ENCODE assay signal across 19 cellular contexts in genomic region chr3:42225486-42226363, GRCh38. TPM values are rescaled to one million over a fixed set of nuclear protein-coding genes. Genes with fewer than 3 reads are reported as not detected.
DNase-seq lines count a peak whose midpoint lies in the region; ATAC-seq, FAIRE-seq and TF ChIP-seq lines count a peak whose summit lies in the region.
"Had no signal": no experiment of that assay in that cellular context is flagged by ENCODE, and none has a peak within 500 bp of the region (broad histone marks: within the 10 kb centered on the region; RNA-seq: fewer than 3 reads in every experiment).

No MANE protein-coding gene starts in this region.

- no peak for DNase-seq in HFFc6
- DNase-seq in K562 (ENCODE audit: extremely low read depth in 1 of 4, low spot score in 3 of 4): no peak
- no peak for DNase-seq in memory B cell (ENCODE audit: low spot score in 2 of 2)
- DNase-seq in upper lobe of right lung: no peak
- DNase-seq in stimulated activated naive CD4-positive, alpha-beta T cell treated with Interleukin-2 at 50 U/mL for 16 hours (lab: John Stamatoyannopoulos, UW): no peak
- DNase-seq in left lobe of liver (ENCODE audit: low spot score): no peak
- no peak for DNase-seq in C1 segment of cervical spinal cord (lab: John Stamatoyannopoulos, UW)
- DNase-seq: AML-193, DMS 273 treated with DMSO at 0.1 percent for 48 hours, DND-41, NCI-H1105, NCI-H1694, NCI-H2081 treated with DMSO at 0.1 percent for 48 hours, NCI-H446 treated with DMSO at 0.1 percent for 48 hours, NCI-H69, Peyer's patch had no signal

- 83% methylated on average over 5 of the region's 5 CpGs for WGBS in K562 (ENCODE audit: insufficient coverage, low coverage, missing lambda C conversion rate)

- H3K4me3 Mint-ChIP-seq in HFFc6 (no peak overlapping the region), memory B cell (no peak overlapping the region)
- H3K4me3 Mint-ChIP-seq: CD14-positive monocyte had no signal

- H3K9me1 ChIP-seq in K562 (ENCODE audit: control insufficient read depth, insufficient read depth, low read length): no peaks in the 10 kb centered on the region

- POLR2A ChIA-PET in K562 (lab: Yijun Ruan, JAX): no interaction called here

- peaks cover 6% of the 10 kb centered on the region for H3K27me3 Mint-ChIP-seq in HFFc6 (ENCODE audit: insufficient read depth)
- no peaks in the 10 kb centered on the region for H3K27me3 Mint-ChIP-seq in memory B cell

- H3K4me3 ChIP-seq in K562 (no peak overlapping the region), upper lobe of right lung (no peak overlapping the region)
- H3K4me3 ChIP-seq: Peyer's patch had no signal

- no peaks in the 10 kb centered on the region for H3K79me2 ChIP-seq in K562 (ENCODE audit: control insufficient read depth, insufficient read depth, low read length)

- TF ChIP-seq RAD21 in K562 (CRISPR knock-in tag; conservative IDR thresholded peaks at IDR 0.05 in 1 of 2, IDR thresholded peaks at IDR 0.05 in 1 of 2): no peak

- intact Hi-C loops in K562 (cut with micrococcal nuclease) (no loop called here), upper lobe of right lung (cut with DNase I) (loop anchor here (10.0 kb wide), 1 partner anchor 219 kb away; no protein-coding TSS in a partner anchor)

- peaks cover 17% of the 10 kb centered on the region; the same call in 1 of the 3 replicates for H3K36me3 ChIP-seq in K562 (ENCODE audit: control insufficient read depth, insufficient read depth, low read length)
- peaks cover 27% of the 10 kb centered on the region for H3K36me3 ChIP-seq in upper lobe of right lung

- H3K27ac Mint-ChIP-seq in HFFc6 (peak overlapping the region; percentile 32; the same call in 1 of the 2 replicates), memory B cell (peak overlapping the region; percentile 60)
- H3K27ac Mint-ChIP-seq: CD14-positive monocyte had no signal

- BruUV-seq in K562 (replicated peaks; lab: Mats Ljungman, UMichigan): no TSS peak

- CTCF ChIA-PET in K562 (lab: Yijun Ruan, JAX; ENCODE audit: low intra/inter-chr PET ratio): no interaction called here

- H4K20me1 ChIP-seq in K562 (replicated peaks; ENCODE audit: control insufficient read depth, insufficient read depth, low read length): 0 out of 2 replicates have a peak, but pooled peaks cover 6% of the 10 kb centered on the region

- no peak for TF ChIP-seq EP300 in K562 (IDR thresholded peaks at IDR 0.05; ENCODE audit: low read length)

- H3K4me1 ChIP-seq in K562 (replicated peaks in 1 of 2; ENCODE audit: control insufficient read depth in 2 of 2, insufficient read depth in 2 of 2, low read length in 2 of 2): peaks cover 0 to 4% of the 10 kb centered on the region in 2 experiments; a peak in 2 of 5 replicates
- no peaks in the 10 kb centered on the region for H3K4me1 ChIP-seq in upper lobe of right lung

- in situ Hi-C loops in K562 (cut with MboI): loop anchor here (10.0 kb wide), 1 partner anchor 219 kb away; no protein-coding TSS in a partner anchor

- peaks cover 16% of the 10 kb centered on the region for H3K36me3 Mint-ChIP-seq in HFFc6 (ENCODE audit: low read depth)
- peaks cover 44% of the 10 kb centered on the region for H3K36me3 Mint-ChIP-seq in memory B cell

- no peak for TF ChIP-seq POLR2A in K562 (conservative IDR thresholded peaks at IDR 0.05)

- H3K27ac ChIP-seq in K562 (ENCODE audit: extremely low read depth, low read depth, low read length): no peak overlapping the region
- peak overlapping the region; percentile 11 for H3K27ac ChIP-seq in upper lobe of right lung

- H3K4me2 ChIP-seq in K562 (ENCODE audit: insufficient read depth, low read length): no peak overlapping the region

- H2AFZ ChIP-seq in K562 (ENCODE audit: low read depth, low read length): no peak overlapping the region

- no peak for FAIRE-seq in K562 (lab: Jason Lieb, UNC)
- FAIRE-seq: H1 had no signal

- ATAC-seq in K562 (no peak), memory B cell (ENCODE audit: low read depth) (no peak), upper lobe of right lung (no peak), left lobe of liver (no peak)

- H3K4me1 Mint-ChIP-seq in HFFc6 (ENCODE audit: low read depth) (peaks cover 46% of the 10 kb centered on the region), memory B cell (peaks cover 6% of the 10 kb centered on the region)
- H3K4me1 Mint-ChIP-seq: CD14-positive monocyte had no signal

- no peak overlapping the region for H3K9ac ChIP-seq in K562 (ENCODE audit: insufficient read depth in 1 of 2, low read depth in 2 of 2, low read length in 2 of 2)

- TF ChIP-seq CTCF in HFFc6 (IDR thresholded peaks at IDR 0.05): no peak
- TF ChIP-seq CTCF in K562 (IDR thresholded peaks at IDR 0.05 in 2 of 3, conservative IDR thresholded peaks at IDR 0.05 in 1 of 3; ENCODE audit: insufficient read depth in 2 of 3, low read depth in 1 of 3, low read length in 3 of 3): no peak
- TF ChIP-seq CTCF in upper lobe of right lung (IDR thresholded peaks at IDR 0.05): no peak

- H3K9me3 Mint-ChIP-seq in HFFc6: no peaks in the 10 kb centered on the region
- H3K9me3 Mint-ChIP-seq in memory B cell: peaks cover 3% of the 10 kb centered on the region
- H3K9me3 Mint-ChIP-seq: CD14-positive monocyte had no signal

- H3K27me3 ChIP-seq in K562 (ENCODE audit: control insufficient read depth in 2 of 2, insufficient read depth in 2 of 2, low read length in 2 of 2) (peaks cover 0 to 8% of the 10 kb centered on the region in 2 experiments; a peak in 1 of 5 replicates), upper lobe of right lung (no peaks in the 10 kb centered on the region)
- H3K27me3 ChIP-seq: Peyer's patch had no signal

- H3K9me3 ChIP-seq in K562 (replicated peaks; ENCODE audit: control insufficient read depth, insufficient read depth, low read depth, low read length) (no peaks in the 10 kb centered on the region), upper lobe of right lung (no peaks in the 10 kb centered on the region)
- H3K9me3 ChIP-seq: Peyer's patch had no signal

TF ChIP-seq in K562, 482 proteins besides CTCF, POLR2A, EP300 and RAD21:
- TF ChIP-seq BCOR (IDR thresholded peaks at IDR 0.05): peak; percentile 43; the same call in 1 of the 2 replicates
- peak; percentile 80 for TF ChIP-seq ZNF121 (CRISPR knock-in tag; conservative IDR thresholded peaks at IDR 0.05)
- TF ChIP-seq ZNF23 (CRISPR knock-in tag; IDR thresholded peaks at IDR 0.05): no peak
- no peak for TF ChIP-seq CEBPG (CRISPR knock-in tag; IDR thresholded peaks at IDR 0.05)
- TF ChIP-seq CEBPG (tag; conservative IDR thresholded peaks at IDR 0.05 in 1 of 2, IDR thresholded peaks at IDR 0.05 in 1 of 2): peak in 1 of 2 experiments; percentile 50; a peak in 2 of 4 replicates
- peak; percentile 99 for TF ChIP-seq ZNF146 (CRISPR knock-in tag; IDR thresholded peaks at IDR 0.05; ENCODE audit: unreplicated experiment)
- peak; percentile 71 for TF ChIP-seq RBM25 (IDR thresholded peaks at IDR 0.05; ENCODE audit: low read depth, low read length, severe bottlenecking)
- TF ChIP-seq ZNF79 (CRISPR knock-in tag; IDR thresholded peaks at IDR 0.05; ENCODE audit: low read depth): no peak
- peak; percentile 73 for TF ChIP-seq CEBPB (tag; IDR thresholded peaks at IDR 0.05)
TF ChIP-seq in K562: peak in this region for 6.

RNA-seq across cellular contexts. Expression of gene CCK, which starts 40.3 kb away (rescaled TPM):
- not detected for total RNA-seq in HFFc6 (2021; fragmentation: NEBNext Ultra II Directional; extraction: Animal tissue kit (Norgen Biotek cat#: 25700))
- not detected in 2 replicates for total RNA-seq in K562 (2011; cell fraction: chromatin; rRNA removed; ENCODE audit: low replicate concordance)
- not detected in 2 replicates for total RNA-seq in K562 (2011; cell fraction: nucleolus; rRNA removed)
- total RNA-seq in K562 (2011; cell fraction: nucleoplasm; rRNA removed): not detected in 2 replicates
- total RNA-seq in K562 (2014; rRNA removed) (0.29 TPM in 1 of 2 replicates, not detected in the other), K562 (2014; rRNA removed; fragmentation: Illumina TruSeq; extraction: Trizol) (not detected in 2 replicates), K562 (2015; rRNA removed; fragmentation: Illumina TruSeq; extraction: Trizol) (not detected in 2 replicates), K562 (2021) (not detected in 2 replicates), upper lobe of right lung (0.67 TPM), left lobe of liver (not detected)
- polyA plus RNA-seq in K562 (2011; rRNA removed) (not detected in 2 replicates), K562 (2014; fragmentation: Illumina TruSeq; extraction: Trizol) (not detected in 2 replicates), K562 (2014; fragmentation: Nextera tagmentation; extraction: Ambion mirVana) (not detected), K562 (2014; rRNA removed) (not detected in 2 replicates)
- 0.09 TPM in 1 of 2 replicates, not detected in the other for polyA plus RNA-seq in K562 (2011; cell fraction: cytosol; rRNA removed)
- not detected in 2 replicates for polyA plus RNA-seq in K562 (2011; cell fraction: nucleus; rRNA removed)
- polyA plus RNA-seq in K562 (2012): 0.12 TPM in 1 of 2 replicates, not detected in the other
- polyA minus RNA-seq in K562 (2011; rRNA and poly(A)+ RNA removed): not detected in 2 replicates
- not detected in 2 replicates for polyA minus RNA-seq in K562 (2011; cell fraction: cytosol; rRNA and poly(A)+ RNA removed)
- not detected in 2 replicates for polyA minus RNA-seq in K562 (2011; cell fraction: nucleus; rRNA and poly(A)+ RNA removed)
- total RNA-seq: G401 had no signal
- polyA plus RNA-seq: CD14-positive monocyte had no signal
